ENCODE assay signal across 8 cellular contexts in genomic region chr19:2477141-2477710, GRCh38. TPM values are rescaled to one million over a fixed set of nuclear protein-coding genes. Genes with fewer than 3 reads are reported as not detected.
DNase-seq lines count a peak whose midpoint lies in the region; ATAC-seq, FAIRE-seq and TF ChIP-seq lines count a peak whose summit lies in the region.

No MANE protein-coding gene starts in this region.

- H2AFZ ChIP-seq in DND-41 (ENCODE audit: low read depth, low read length): no peak overlapping the region

- peaks cover 20% of the 10 kb centered on the region for H4K20me1 ChIP-seq in DND-41 (ENCODE audit: insufficient read depth, low read length)

- H3K27me3 ChIP-seq in DND-41 (ENCODE audit: insufficient read depth, low read length, poor library complexity): no peaks in the 10 kb centered on the region
- no peaks in the 10 kb centered on the region for H3K27me3 ChIP-seq in right lobe of liver

- H3K9me3 ChIP-seq in DND-41 (ENCODE audit: insufficient read depth, low read length, severe bottlenecking) (no peaks in the 10 kb centered on the region), right lobe of liver (no peaks in the 10 kb centered on the region)

- peak overlapping the region; percentile 76 for H3K9ac ChIP-seq in DND-41 (ENCODE audit: low read depth, low read length)

- peak; percentile 24 for TF ChIP-seq POLR2A in right lobe of liver (IDR thresholded peaks at IDR 0.05)
- no peak; the same call in 1 of the 2 replicates for TF ChIP-seq POLR2A in H54 (IDR thresholded peaks at IDR 0.05; ENCODE audit: low read depth, low read length)

- peaks cover 18% of the 10 kb centered on the region for H3K36me3 ChIP-seq in DND-41 (ENCODE audit: insufficient read depth, low read length)
- H3K36me3 ChIP-seq in right lobe of liver: peaks cover 0 to 14% (median 7%) of the 10 kb centered on the region in 4 donors

- 0% methylated on average over 9 of the region's 27 CpGs for WGBS in right lobe of liver (ENCODE audit: insufficient coverage, low coverage, low lambda C conversion rate, missing lambda C conversion rate)

- H3K4me3 ChIP-seq in DND-41 (ENCODE audit: low read depth in 1 of 2, low read length in 2 of 2) (peak overlapping the region; percentile 60 to 72), choroid plexus epithelial cell (ENCODE audit: low read depth, low read length) (peak overlapping the region; percentile 99), right lobe of liver (peak overlapping the region; percentile 71 to 96 (median 77))

- DNase-seq in DND-41 (no peak), RPMI7951 (ENCODE audit: low read depth) (peak; percentile 38), choroid plexus epithelial cell (ENCODE audit: low read depth) (peak; percentile 49), right lobe of liver (peak; percentile 53 to 73 (median 67)), substantia nigra (lab: John Stamatoyannopoulos, UW) (peak in 23 of 49 donors; percentile 15 to 88 (median 47)), HTR-8/SVneo (ENCODE audit: insufficient read length, low spot score) (no peak), H54 (ENCODE audit: insufficient read length, low spot score) (no peak)

- ATAC-seq in DND-41 (ENCODE audit: insufficient read depth, low read depth): no peak
- ATAC-seq in right lobe of liver: peak in 1 of 4 donors; percentile 1
- no peak for ATAC-seq in HG02571 (IDR thresholded peaks at IDR 0.05; ENCODE audit: unreplicated experiment)

- peak overlapping the region; percentile 78 for H3K27ac ChIP-seq in DND-41 (ENCODE audit: low read length)
- peak overlapping the region; percentile 81 to 97 (median 93) for H3K27ac ChIP-seq in right lobe of liver
- peak overlapping the region; percentile 80 for H3K27ac ChIP-seq in substantia nigra (ENCODE audit: low read depth, low read length, poor library complexity, severe bottlenecking)

- intact Hi-C loops in right lobe of liver (cut with DNase I): loop anchor here (10.0 kb wide), 2 partner anchors 98 to 138 kb away; no protein-coding TSS in a partner anchor

- H3K79me2 ChIP-seq in DND-41 (ENCODE audit: insufficient read depth, low read length): peaks cover 28% of the 10 kb centered on the region

- no peak for FAIRE-seq in HTR-8/SVneo (lab: Jason Lieb, UNC)
- FAIRE-seq in H54 (lab: Jason Lieb, UNC): no peak

- H3K4me2 ChIP-seq in DND-41 (ENCODE audit: insufficient read depth, low read length): peak overlapping the region; percentile 71

- TF ChIP-seq CTCF in DND-41 (IDR thresholded peaks at IDR 0.05; ENCODE audit: borderline replicate concordance, extremely low read depth, low read length, poor library complexity, severe bottlenecking): no peak
- no peak for TF ChIP-seq CTCF in choroid plexus epithelial cell (conservative IDR thresholded peaks at IDR 0.05; ENCODE audit: low read depth, low read length)
- no peak for TF ChIP-seq CTCF in right lobe of liver (IDR thresholded peaks at IDR 0.05)

- H3K4me1 ChIP-seq in DND-41 (ENCODE audit: insufficient read depth, low read length) (peaks cover 46% of the 10 kb centered on the region), right lobe of liver (peaks cover 0 to 13% (median 0%) of the 10 kb centered on the region in 4 donors)

RNA-seq across cellular contexts. Expression of gene GADD45B, which starts 1.3 kb away (rescaled TPM):
- total RNA-seq in RPMI7951 (2014; rRNA removed; shearing (Covaris generic)): 23.5 and 28.4 TPM in 2 replicates
- 100 to 1,000 TPM in 4 of 6 experiments, 10 to 100 TPM in 2; 39.0 to 176 (median 127) TPM for total RNA-seq in right lobe of liver

RNA-seq across cellular contexts. Expression of gene LMNB2, which starts 20.5 kb away (rescaled TPM):
- total RNA-seq in RPMI7951 (2014; rRNA removed; shearing (Covaris generic)): 63.8 and 108 TPM in 2 replicates
- 10 to 100 TPM in 1 of 6 experiments, 1 to 10 TPM in 5; 4.6 to 11.6 (median 7.1) TPM for total RNA-seq in right lobe of liver

RNA-seq across cellular contexts. Expression of gene TIMM13, which starts 49.8 kb away (rescaled TPM):
- 47.9 and 71.4 TPM in 2 replicates for total RNA-seq in RPMI7951 (2014; rRNA removed; shearing (Covaris generic))
- total RNA-seq in right lobe of liver: 10 to 100 TPM; 35.5 to 59.8 (median 51.1) TPM

Comparison
In these comparisons a context has a peak if more than half of its experiments do, and no peak if none do; other contexts are left out.
1. DNase-seq: peak in RPMI7951 (single experiment), choroid plexus epithelial cell (single experiment) and right lobe of liver (3 of 3); none in DND-41 (single experiment), HTR-8/SVneo (single experiment) and H54 (single experiment).
2. Peak in every context shown above with its lines, with median percentiles within 50 percentile points of each other: H3K27ac ChIP-seq and H3K4me3 ChIP-seq.